In the genomic region with DNA sequence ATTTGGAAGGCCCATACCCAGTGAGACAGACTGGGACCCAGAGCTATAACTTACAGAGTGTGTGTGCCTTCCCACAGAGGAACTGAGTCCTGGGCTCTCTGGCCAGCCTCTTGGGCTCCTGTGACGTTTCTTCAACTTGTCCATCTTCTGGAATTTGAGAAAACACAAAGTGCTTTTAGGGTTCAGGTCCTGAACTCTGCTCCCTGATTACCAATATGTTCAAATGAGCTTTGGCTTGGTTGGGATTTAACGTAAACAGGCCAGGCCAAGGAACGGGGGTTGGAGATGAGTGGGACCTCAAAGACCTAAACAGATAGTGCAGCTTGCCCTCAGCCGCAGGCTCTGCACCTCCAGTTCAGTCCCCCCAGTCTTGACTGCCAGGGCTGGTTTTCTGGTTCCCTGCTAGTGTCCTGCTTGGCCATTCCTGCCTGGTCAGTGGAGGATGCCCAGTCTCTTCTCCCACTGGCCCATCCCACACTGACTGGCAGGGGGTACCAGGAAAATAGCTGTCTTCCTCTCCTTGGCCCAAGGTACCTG, we compare ENCODE assay signal across 1 cellular context.
TF ChIP-seq lines count a peak whose summit lies in the region.

No MANE protein-coding gene starts in this region.

TF ChIP-seq in H1, 55 proteins besides CTCF, POLR2A, EP300 and RAD21:
- TF ChIP-seq CTBP2 (IDR thresholded peaks at IDR 0.05; ENCODE audit: borderline replicate concordance, insufficient read depth, insufficient read length, low read length) (no peak), SIN3A (conservative IDR thresholded peaks at IDR 0.05 in 1 of 2, IDR thresholded peaks at IDR 0.05 in 1 of 2; ENCODE audit: low read depth in 1 of 2, low read length in 2 of 2) (no peak), BACH1 (IDR thresholded peaks at IDR 0.05; ENCODE audit: low read length) (no peak), TCF12 (IDR thresholded peaks at IDR 0.05; ENCODE audit: low read depth, low read length) (no peak), SIX5 (IDR thresholded peaks at IDR 0.05; ENCODE audit: low read depth, low read length) (no peak), KDM1A (IDR thresholded peaks at IDR 0.05; ENCODE audit: borderline replicate concordance, low read length) (no peak), ASH2L (IDR thresholded peaks at IDR 0.05; ENCODE audit: low read length) (no peak), BRCA1 (IDR thresholded peaks at IDR 0.05; ENCODE audit: low read depth, low read length) (no peak), KDM4A (IDR thresholded peaks at IDR 0.05; ENCODE audit: low read depth, low read length, severe bottlenecking) (no peak), BCL11A (IDR thresholded peaks at IDR 0.05; ENCODE audit: low read depth in 2 of 2, low read length in 2 of 2) (no peak), TBP (IDR thresholded peaks at IDR 0.05; ENCODE audit: low read depth, low read length) (no peak), HDAC2 (IDR thresholded peaks at IDR 0.05; ENCODE audit: borderline replicate concordance in 1 of 2, low read depth in 2 of 2, low read length in 2 of 2) (no peak), CBX5 (IDR thresholded peaks at IDR 0.05; ENCODE audit: low read depth, low read length) (no peak)
- TF ChIP-seq, protein P1, sequence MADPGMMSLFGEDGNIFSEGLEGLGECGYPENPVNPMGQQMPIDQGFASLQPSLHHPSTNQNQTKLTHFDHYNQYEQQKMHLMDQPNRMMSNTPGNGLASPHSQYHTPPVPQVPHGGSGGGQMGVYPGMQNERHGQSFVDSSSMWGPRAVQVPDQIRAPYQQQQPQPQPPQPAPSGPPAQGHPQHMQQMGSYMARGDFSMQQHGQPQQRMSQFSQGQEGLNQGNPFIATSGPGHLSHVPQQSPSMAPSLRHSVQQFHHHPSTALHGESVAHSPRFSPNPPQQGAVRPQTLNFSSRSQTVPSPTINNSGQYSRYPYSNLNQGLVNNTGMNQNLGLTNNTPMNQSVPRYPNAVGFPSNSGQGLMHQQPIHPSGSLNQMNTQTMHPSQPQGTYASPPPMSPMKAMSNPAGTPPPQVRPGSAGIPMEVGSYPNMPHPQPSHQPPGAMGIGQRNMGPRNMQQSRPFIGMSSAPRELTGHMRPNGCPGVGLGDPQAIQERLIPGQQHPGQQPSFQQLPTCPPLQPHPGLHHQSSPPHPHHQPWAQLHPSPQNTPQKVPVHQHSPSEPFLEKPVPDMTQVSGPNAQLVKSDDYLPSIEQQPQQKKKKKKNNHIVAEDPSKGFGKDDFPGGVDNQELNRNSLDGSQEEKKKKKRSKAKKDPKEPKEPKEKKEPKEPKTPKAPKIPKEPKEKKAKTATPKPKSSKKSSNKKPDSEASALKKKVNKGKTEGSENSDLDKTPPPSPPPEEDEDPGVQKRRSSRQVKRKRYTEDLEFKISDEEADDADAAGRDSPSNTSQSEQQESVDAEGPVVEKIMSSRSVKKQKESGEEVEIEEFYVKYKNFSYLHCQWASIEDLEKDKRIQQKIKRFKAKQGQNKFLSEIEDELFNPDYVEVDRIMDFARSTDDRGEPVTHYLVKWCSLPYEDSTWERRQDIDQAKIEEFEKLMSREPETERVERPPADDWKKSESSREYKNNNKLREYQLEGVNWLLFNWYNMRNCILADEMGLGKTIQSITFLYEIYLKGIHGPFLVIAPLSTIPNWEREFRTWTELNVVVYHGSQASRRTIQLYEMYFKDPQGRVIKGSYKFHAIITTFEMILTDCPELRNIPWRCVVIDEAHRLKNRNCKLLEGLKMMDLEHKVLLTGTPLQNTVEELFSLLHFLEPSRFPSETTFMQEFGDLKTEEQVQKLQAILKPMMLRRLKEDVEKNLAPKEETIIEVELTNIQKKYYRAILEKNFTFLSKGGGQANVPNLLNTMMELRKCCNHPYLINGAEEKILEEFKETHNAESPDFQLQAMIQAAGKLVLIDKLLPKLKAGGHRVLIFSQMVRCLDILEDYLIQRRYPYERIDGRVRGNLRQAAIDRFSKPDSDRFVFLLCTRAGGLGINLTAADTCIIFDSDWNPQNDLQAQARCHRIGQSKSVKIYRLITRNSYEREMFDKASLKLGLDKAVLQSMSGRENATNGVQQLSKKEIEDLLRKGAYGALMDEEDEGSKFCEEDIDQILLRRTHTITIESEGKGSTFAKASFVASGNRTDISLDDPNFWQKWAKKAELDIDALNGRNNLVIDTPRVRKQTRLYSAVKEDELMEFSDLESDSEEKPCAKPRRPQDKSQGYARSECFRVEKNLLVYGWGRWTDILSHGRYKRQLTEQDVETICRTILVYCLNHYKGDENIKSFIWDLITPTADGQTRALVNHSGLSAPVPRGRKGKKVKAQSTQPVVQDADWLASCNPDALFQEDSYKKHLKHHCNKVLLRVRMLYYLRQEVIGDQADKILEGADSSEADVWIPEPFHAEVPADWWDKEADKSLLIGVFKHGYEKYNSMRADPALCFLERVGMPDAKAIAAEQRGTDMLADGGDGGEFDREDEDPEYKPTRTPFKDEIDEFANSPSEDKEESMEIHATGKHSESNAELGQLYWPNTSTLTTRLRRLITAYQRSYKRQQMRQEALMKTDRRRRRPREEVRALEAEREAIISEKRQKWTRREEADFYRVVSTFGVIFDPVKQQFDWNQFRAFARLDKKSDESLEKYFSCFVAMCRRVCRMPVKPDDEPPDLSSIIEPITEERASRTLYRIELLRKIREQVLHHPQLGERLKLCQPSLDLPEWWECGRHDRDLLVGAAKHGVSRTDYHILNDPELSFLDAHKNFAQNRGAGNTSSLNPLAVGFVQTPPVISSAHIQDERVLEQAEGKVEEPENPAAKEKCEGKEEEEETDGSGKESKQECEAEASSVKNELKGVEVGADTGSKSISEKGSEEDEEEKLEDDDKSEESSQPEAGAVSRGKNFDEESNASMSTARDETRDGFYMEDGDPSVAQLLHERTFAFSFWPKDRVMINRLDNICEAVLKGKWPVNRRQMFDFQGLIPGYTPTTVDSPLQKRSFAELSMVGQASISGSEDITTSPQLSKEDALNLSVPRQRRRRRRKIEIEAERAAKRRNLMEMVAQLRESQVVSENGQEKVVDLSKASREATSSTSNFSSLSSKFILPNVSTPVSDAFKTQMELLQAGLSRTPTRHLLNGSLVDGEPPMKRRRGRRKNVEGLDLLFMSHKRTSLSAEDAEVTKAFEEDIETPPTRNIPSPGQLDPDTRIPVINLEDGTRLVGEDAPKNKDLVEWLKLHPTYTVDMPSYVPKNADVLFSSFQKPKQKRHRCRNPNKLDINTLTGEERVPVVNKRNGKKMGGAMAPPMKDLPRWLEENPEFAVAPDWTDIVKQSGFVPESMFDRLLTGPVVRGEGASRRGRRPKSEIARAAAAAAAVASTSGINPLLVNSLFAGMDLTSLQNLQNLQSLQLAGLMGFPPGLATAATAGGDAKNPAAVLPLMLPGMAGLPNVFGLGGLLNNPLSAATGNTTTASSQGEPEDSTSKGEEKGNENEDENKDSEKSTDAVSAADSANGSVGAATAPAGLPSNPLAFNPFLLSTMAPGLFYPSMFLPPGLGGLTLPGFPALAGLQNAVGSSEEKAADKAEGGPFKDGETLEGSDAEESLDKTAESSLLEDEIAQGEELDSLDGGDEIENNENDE (IDR thresholded peaks at IDR 0.05; ENCODE audit: insufficient replicate concordance, low read length), result no peak
- TF ChIP-seq, protein P2, sequence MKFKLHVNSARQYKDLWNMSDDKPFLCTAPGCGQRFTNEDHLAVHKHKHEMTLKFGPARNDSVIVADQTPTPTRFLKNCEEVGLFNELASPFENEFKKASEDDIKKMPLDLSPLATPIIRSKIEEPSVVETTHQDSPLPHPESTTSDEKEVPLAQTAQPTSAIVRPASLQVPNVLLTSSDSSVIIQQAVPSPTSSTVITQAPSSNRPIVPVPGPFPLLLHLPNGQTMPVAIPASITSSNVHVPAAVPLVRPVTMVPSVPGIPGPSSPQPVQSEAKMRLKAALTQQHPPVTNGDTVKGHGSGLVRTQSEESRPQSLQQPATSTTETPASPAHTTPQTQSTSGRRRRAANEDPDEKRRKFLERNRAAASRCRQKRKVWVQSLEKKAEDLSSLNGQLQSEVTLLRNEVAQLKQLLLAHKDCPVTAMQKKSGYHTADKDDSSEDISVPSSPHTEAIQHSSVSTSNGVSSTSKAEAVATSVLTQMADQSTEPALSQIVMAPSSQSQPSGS (IDR thresholded peaks at IDR 0.05; ENCODE audit: low read length), result no peak
- TF ChIP-seq, protein P3, sequence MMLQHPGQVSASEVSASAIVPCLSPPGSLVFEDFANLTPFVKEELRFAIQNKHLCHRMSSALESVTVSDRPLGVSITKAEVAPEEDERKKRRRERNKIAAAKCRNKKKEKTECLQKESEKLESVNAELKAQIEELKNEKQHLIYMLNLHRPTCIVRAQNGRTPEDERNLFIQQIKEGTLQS (IDR thresholded peaks at IDR 0.05; ENCODE audit: insufficient read depth, low read depth, low read length), result no peak
